In genomic region chrX:47581731-47582647, GRCh38 we compare ENCODE assay signal across 8 cellular contexts. TPM values are rescaled to one million over a fixed set of nuclear protein-coding genes. Genes with fewer than 3 reads are reported as not detected.
A peak's percentile ranks its signal among the peaks of the same experiment; 100 is the strongest.
DNase-seq lines count a peak whose midpoint lies in the region; ATAC-seq, FAIRE-seq and TF ChIP-seq lines count a peak whose summit lies in the region.

Gene TIMP1, plus strand, starts transcription at chrX:47582436. Its CDS starts 980 bp downstream, at chrX:47583416.

- H3K9me3 ChIP-seq in pancreas (no peaks in the 10 kb centered on the region), thyroid gland (no peaks in the 10 kb centered on the region)

- H3K27me3 Mint-ChIP-seq in activated naive CD8-positive, alpha-beta T cell treated with anti-CD3 and anti-CD28 coated beads for 36 hours = no peaks in the 10 kb centered on the region

- H3K9me3 Mint-ChIP-seq in activated naive CD8-positive, alpha-beta T cell treated with anti-CD3 and anti-CD28 coated beads for 36 hours = no peaks in the 10 kb centered on the region

- no peaks in the 10 kb centered on the region for H3K36me3 ChIP-seq in pancreas
- H3K36me3 ChIP-seq in thyroid gland = no peaks in the 10 kb centered on the region

- peak in 1 of 2 donors; percentile 32 for TF ChIP-seq POLR2A in thyroid gland (IDR thresholded peaks at IDR 0.05)

- H3K4me3 ChIP-seq in pancreas = peak within 1 kb of the TSS in 1 of 4 donors; percentile 35
- H3K4me3 ChIP-seq in thyroid gland (replicated peaks in 1 of 3) = peak within 1 kb of the TSS in 1 of 3 donors; percentile 17

- H3K27me3 ChIP-seq in pancreas (peaks cover 0 to 4% (median 0%) of the 10 kb centered on the region in 4 donors), thyroid gland (no peaks in the 10 kb centered on the region)

- peaks cover 26% of the 10 kb centered on the region for H3K4me1 Mint-ChIP-seq in activated naive CD8-positive, alpha-beta T cell treated with anti-CD3 and anti-CD28 coated beads for 36 hours

- H3K27ac ChIP-seq in pancreas = peak within 1 kb of the TSS in 1 of 4 donors; percentile 57
- H3K27ac ChIP-seq in thyroid gland = peak within 1 kb of the TSS in 2 of 3 donors; percentile 33 to 45

- DNase-seq in C1 segment of cervical spinal cord (lab: John Stamatoyannopoulos, UW) = peak in 11 of 14 donors; percentile 2 to 73 (median 22)
- peak; percentile 76 for DNase-seq in HPDE6-E6E7 (ENCODE audit: extremely low spot score)
- DNase-seq in SKM-1 (lab: John Stamatoyannopoulos, UW; ENCODE audit: unreplicated experiment) = peak; percentile 46
- DNase-seq in activated naive CD8-positive, alpha-beta T cell treated with anti-CD3 and anti-CD28 coated beads for 36 hours = peak; percentile 82
- peak; percentile 94 for DNase-seq in Right ventricle myocardium inferior (ENCODE audit: missing footprints)
- peak; percentile 62 to 83 (median 70) for DNase-seq in pancreas
- peak; percentile 72 for DNase-seq in thyroid gland

- intact Hi-C loops in Right ventricle myocardium inferior (cut with DNase I) (no loop called here), pancreas (cut with DNase I) (no loop called here), thyroid gland (cut with DNase I) (no loop called here)

- 19 to 36% methylated on average over 27 to 28 of the region's 28 CpGs for WGBS in pancreas, 2 donors
- WGBS in thyroid gland, 2 donors = 20 to 26% methylated on average over 12 of the region's 28 CpGs

- H3K36me3 Mint-ChIP-seq in activated naive CD8-positive, alpha-beta T cell treated with anti-CD3 and anti-CD28 coated beads for 36 hours = no peaks in the 10 kb centered on the region

- no peak for FAIRE-seq in pancreas (lab: Jason Lieb, UNC)

- peak within 1 kb of the TSS; percentile 52 for H3K4me3 Mint-ChIP-seq in activated naive CD8-positive, alpha-beta T cell treated with anti-CD3 and anti-CD28 coated beads for 36 hours

- TF ChIP-seq CTCF in pancreas (IDR thresholded peaks at IDR 0.05) = no peak
- no peak for TF ChIP-seq CTCF in thyroid gland (IDR thresholded peaks at IDR 0.05)

- H3K4me1 ChIP-seq in pancreas = no peaks in the 10 kb centered on the region
- H3K4me1 ChIP-seq in thyroid gland = no peaks in the 10 kb centered on the region

- peak within 1 kb of the TSS; percentile 28 for H3K27ac Mint-ChIP-seq in activated naive CD8-positive, alpha-beta T cell treated with anti-CD3 and anti-CD28 coated beads for 36 hours

- ATAC-seq in GM19467 (IDR thresholded peaks at IDR 0.05; ENCODE audit: unreplicated experiment) = peak; percentile 81
- ATAC-seq in Right ventricle myocardium inferior = peak; percentile 97
- ATAC-seq in pancreas = peak; percentile 74 to 90 (median 90)

RNA-seq across cellular contexts. Expression of gene TIMP1, which starts in this region (rescaled TPM):
- 1 to 10 TPM; 2.7 to 3.2 TPM for total RNA-seq in activated naive CD8-positive, alpha-beta T cell treated with anti-CD3 and anti-CD28 coated beads for 36 hours
- 112 TPM for total RNA-seq in Right ventricle myocardium inferior
- 100 to 1,000 TPM in 2 of 6 donors, 10 to 100 TPM in 4; 11.5 to 292 (median 53.4) TPM for total RNA-seq in pancreas
- 100 to 1,000 TPM; 143 to 175 TPM for polyA plus RNA-seq in pancreas
- total RNA-seq in thyroid gland = 100 to 1,000 TPM in 2 of 4 donors, 10 to 100 TPM in 2; 46.5 to 395 (median 89.3) TPM

Comparison
In these comparisons a context has a peak if more than half of its experiments do, and no peak if none do; other contexts are left out.
1. DNase-seq: peak in every context shown above with its lines; median percentile 94 in Right ventricle myocardium inferior; 82 in activated naive CD8-positive, alpha-beta T cell treated with anti-CD3 and anti-CD28 coated beads for 36 hours; 76 in HPDE6-E6E7; 72 in thyroid gland; 70 in pancreas; 46 in SKM-1; 22 in C1 segment of cervical spinal cord.